ENCODE assay signal across 7 cellular contexts in the genomic region with DNA sequence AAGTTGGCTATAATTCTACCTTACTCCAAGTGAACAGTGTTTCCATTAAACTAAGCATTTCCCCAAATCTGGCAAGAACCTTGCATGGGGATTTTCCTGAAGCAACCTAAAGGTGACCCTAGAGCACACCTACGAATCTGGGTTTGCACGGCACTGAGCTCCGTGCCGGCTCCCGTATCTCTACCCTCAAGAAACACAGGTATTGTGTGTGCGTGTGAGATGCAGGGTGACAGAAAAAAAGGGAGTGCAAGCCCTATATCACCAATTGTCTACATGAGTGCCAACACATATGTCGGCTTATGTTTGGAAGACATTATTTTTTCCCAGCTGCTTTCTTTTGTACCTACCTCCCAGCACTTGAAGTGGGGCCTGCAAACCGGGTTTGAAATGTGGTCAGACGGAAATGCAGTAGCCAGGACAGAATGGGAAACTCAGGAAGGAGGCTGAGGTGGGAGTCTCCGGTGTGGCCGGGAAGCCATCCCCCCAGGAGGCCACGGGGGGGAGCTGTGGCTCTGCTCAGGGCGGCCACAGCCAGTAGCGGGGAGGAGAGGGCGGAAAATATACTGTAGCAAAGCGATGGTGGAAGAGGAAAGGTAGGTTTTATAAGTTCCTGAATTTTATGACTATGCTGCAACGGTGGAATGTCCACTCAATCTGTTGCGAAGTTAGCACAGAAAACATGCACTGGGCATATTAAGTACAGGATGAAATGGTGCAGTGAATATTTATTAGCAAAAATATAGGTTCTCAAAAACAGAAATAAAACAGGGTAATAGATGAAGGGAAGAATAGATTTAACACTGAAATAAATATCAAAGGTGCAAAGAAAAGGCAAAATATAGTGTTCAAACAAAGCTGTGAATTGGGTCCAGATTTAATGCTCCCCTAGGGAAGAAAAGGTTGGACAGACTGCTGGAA.
A peak's percentile ranks its signal among the peaks of the same experiment; 100 is the strongest.
DNase-seq lines count a peak whose midpoint lies in the region; ATAC-seq and TF ChIP-seq lines count a peak whose summit lies in the region.

No MANE protein-coding gene starts in this region.

- H2AFZ ChIP-seq in OCI-LY3 (ENCODE audit: low read depth, low read length): no peak overlapping the region

- H3K4me1 ChIP-seq in OCI-LY3 (ENCODE audit: low read length): no peaks in the 10 kb centered on the region
- H3K4me1 ChIP-seq in heart right ventricle: peaks cover 0 to 20% (median 3%) of the 10 kb centered on the region in 9 donors

- H3K27me3 ChIP-seq in OCI-LY3 (ENCODE audit: low read depth, low read length): no peaks in the 10 kb centered on the region
- H3K27me3 ChIP-seq in heart right ventricle: peaks cover 0 to 73% (median 22%) of the 10 kb centered on the region in 7 donors

- H3K9me3 ChIP-seq in OCI-LY3 (ENCODE audit: insufficient read depth, low read length) (no peaks in the 10 kb centered on the region), heart right ventricle (no peaks in the 10 kb centered on the region)

- H3K4me2 ChIP-seq in OCI-LY3 (ENCODE audit: low read length): no peak overlapping the region

- intact Hi-C loops in heart right ventricle (cut with DNase I): loop anchor here (1.0 to 10.0 kb wide), 17 partner anchors 223 to 1101 kb away; a partner anchor contains a TSS
- intact Hi-C loops in sciatic nerve (cut with DNase I): loop anchor here (10.0 kb wide), 1 partner anchor 933 kb away; a partner anchor contains a TSS

- 23% methylated on average over 18 of the region's 18 CpGs for WGBS in heart right ventricle, 2 donors

- H4K20me1 ChIP-seq in OCI-LY3 (ENCODE audit: insufficient read depth, low read length): no peaks in the 10 kb centered on the region

- H3K36me3 ChIP-seq in OCI-LY3 (replicated peaks; ENCODE audit: low read depth, low read length): no peaks in the 10 kb centered on the region
- no peaks in the 10 kb centered on the region for H3K36me3 ChIP-seq in heart right ventricle

- no peak overlapping the region for H3K27ac ChIP-seq in OCI-LY3 (ENCODE audit: low read length)
- no peak overlapping the region for H3K27ac ChIP-seq in heart right ventricle

- H3K79me2 ChIP-seq in OCI-LY3 (ENCODE audit: low read length): no peaks in the 10 kb centered on the region

- peak; percentile 69 for ATAC-seq in HG02798 (IDR thresholded peaks at IDR 0.05; ENCODE audit: poor library complexity, unreplicated experiment)
- ATAC-seq in heart right ventricle: peak; percentile 72 to 93 (median 92)
- ATAC-seq in sciatic nerve: peak; percentile 91
- ATAC-seq in HG03460 (IDR thresholded peaks at IDR 0.05; ENCODE audit: unreplicated experiment): no peak

- DNase-seq in activated naive CD4-positive, alpha-beta T cell treated with Interleukin-2 at 50 U/mL for 16 hours: peak; percentile 22
- DNase-seq in heart right ventricle (peak; percentile 45 to 68), sciatic nerve (ENCODE audit: low spot score) (peak; percentile 78)

- TF ChIP-seq CTCF in GM12872 (IDR thresholded peaks at IDR 0.05; ENCODE audit: insufficient read depth, low read depth, low read length): peak; percentile 74
- TF ChIP-seq CTCF in OCI-LY3 (IDR thresholded peaks at IDR 0.05; ENCODE audit: low read depth, low read length): peak; percentile 52
- TF ChIP-seq CTCF in heart right ventricle (IDR thresholded peaks at IDR 0.05): peak; percentile 82 to 97 (median 93)

- H3K4me3 ChIP-seq in OCI-LY3 (ENCODE audit: low read length) (no peak overlapping the region), heart right ventricle (no peak overlapping the region)

- H3K9ac ChIP-seq in OCI-LY3 (ENCODE audit: low read length): no peak overlapping the region

Comparison
In these comparisons a context has a peak if more than half of its experiments do, and no peak if none do; other contexts are left out.
1. DNase-seq: peak in every context shown above with its lines; median percentile 78 in sciatic nerve; 56 in heart right ventricle; 22 in activated naive CD4-positive, alpha-beta T cell treated with Interleukin-2 at 50 U/mL for 16 hours.